ENCODE assay signal across 3 cellular contexts in genomic region chr9:21172156-21172555, GRCh38. TPM values are rescaled to one million over a fixed set of nuclear protein-coding genes. Genes with fewer than 3 reads are reported as not detected.
"Had no signal": no experiment of that assay in that cellular context is flagged by ENCODE, and none has a peak within 500 bp of the region (broad histone marks: within the 10 kb centered on the region; RNA-seq: fewer than 3 reads in every experiment).

No MANE protein-coding gene starts in this region.

- H3K4me3 ChIP-seq: GM12878 had no signal

- DNase-seq: GDM1, GF-D8 had no signal

RNA-seq across cellular contexts. Expression of gene IFNA21, which starts 5.7 kb away (rescaled TPM):
- polyA plus RNA-seq: GM12878 had no signal

RNA-seq across cellular contexts. Expression of gene IFNA4, which starts 15.2 kb away (rescaled TPM):
- polyA plus RNA-seq: GM12878 had no signal

RNA-seq across cellular contexts. Expression of gene IFNA7, which starts 29.8 kb away (rescaled TPM):
- polyA plus RNA-seq: GM12878 had no signal

RNA-seq across cellular contexts. Expression of gene IFNA10, which starts 34.8 kb away (rescaled TPM):
- polyA plus RNA-seq: GM12878 had no signal
